23 cellular contexts compared by ENCODE assay signal in the genomic region with DNA sequence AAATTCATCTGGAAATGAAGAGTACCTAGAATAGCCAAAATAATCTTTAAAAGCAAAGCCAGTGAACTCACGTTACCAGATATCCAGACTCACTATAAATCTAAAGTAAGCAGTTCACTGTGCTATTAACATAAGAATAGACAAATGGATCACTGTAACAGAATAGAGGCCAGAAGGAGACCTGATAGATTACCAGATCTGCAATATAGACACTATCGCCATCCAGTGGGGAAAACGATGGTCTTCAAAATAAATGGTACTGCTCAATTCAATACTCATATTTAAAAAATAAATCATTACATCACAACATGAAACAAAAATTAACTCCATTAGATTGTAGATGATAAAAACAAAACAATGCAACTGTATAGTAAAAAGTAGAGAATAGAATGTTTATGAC.
A peak's percentile ranks its signal among the peaks of the same experiment; 100 is the strongest.
DNase-seq lines count a peak whose midpoint lies in the region; ATAC-seq and TF ChIP-seq lines count a peak whose summit lies in the region.
"Had no signal": no experiment of that assay in that cellular context is flagged by ENCODE, and none has a peak within 500 bp of the region (broad histone marks: within the 10 kb centered on the region; RNA-seq: fewer than 3 reads in every experiment).

No MANE protein-coding gene starts in this region.

- H3K9me2 ChIP-seq in GM23338 (ENCODE audit: insufficient read depth): no peaks in the 10 kb centered on the region

- H3K27ac Mint-ChIP-seq in GM23338 (no peak overlapping the region), neural crest cell (ENCODE audit: unreplicated experiment) (no peak overlapping the region)
- H3K27ac Mint-ChIP-seq: activated CD4-positive, alpha-beta memory T cell treated with anti-CD3 and anti-CD28 coated beads for 36 hours; naive thymus-derived CD4-positive, alpha-beta T cell had no signal

- H2AFZ ChIP-seq in GM23338: no peak overlapping the region

- H3K4me2 ChIP-seq in GM23338: no peak overlapping the region
- H3K4me2 ChIP-seq: BLaER1 treated with 17β-estradiol and CSF1 and Interleukin-3, amounts not matched to agents 10 nM and 100 nM had no signal

- no peaks in the 10 kb centered on the region for H4K20me1 ChIP-seq in GM23338 (replicated peaks; ENCODE audit: insufficient read depth)
- H4K20me1 ChIP-seq: BLaER1 treated with 17β-estradiol and CSF1 and Interleukin-3, amounts not matched to agents 10 nM and 100 nM had no signal

- TF ChIP-seq POLR2A in GM18505 (IDR thresholded peaks at IDR 0.05; ENCODE audit: borderline replicate concordance, extremely low read depth, insufficient read depth, insufficient read length) (no peak), body of pancreas (IDR thresholded peaks at IDR 0.05) (no peak)

- TF ChIP-seq CTCF in GM23338 (conservative IDR thresholded peaks at IDR 0.05; ENCODE audit: low read depth in 2 of 2): peak; percentile 46 to 58
- peak; percentile 22 for TF ChIP-seq CTCF in neural crest cell (conservative IDR thresholded peaks at IDR 0.05)
- no peak for TF ChIP-seq CTCF in left lung (IDR thresholded peaks at IDR 0.05)
- TF ChIP-seq CTCF in body of pancreas (IDR thresholded peaks at IDR 0.05): no peak

- intact Hi-C loops in left lung (cut with DNase I): no loop called here
- intact Hi-C loops in body of pancreas (cut with DNase I): no loop called here

- H3K4me3 ChIP-seq in GM23338: no peak overlapping the region
- H3K4me3 ChIP-seq in left lung: no peak overlapping the region
- H3K4me3 ChIP-seq in body of pancreas: no peak overlapping the region
- H3K4me3 ChIP-seq: BLaER1 treated with 17β-estradiol and CSF1 and Interleukin-3, amounts not matched to agents 10 nM and 100 nM; K562; psoas muscle; spleen; thoracic aorta had no signal

- ATAC-seq in GM23338: peak; percentile 35; the same call in 1 of the 3 replicates
- ATAC-seq in left lung: no peak
- no peak for ATAC-seq in GM18505 (IDR thresholded peaks at IDR 0.05; ENCODE audit: unreplicated experiment)
- ATAC-seq in body of pancreas: no peak
- ATAC-seq: activated T-cell treated with anti-CD3 and anti-CD28 coated beads, Interleukin-2, amount 50 U/mL, for 4 hours; HCT116; K562; naive thymus-derived CD4-positive, alpha-beta T cell; psoas muscle had no signal

- H3K36me3 ChIP-seq in GM23338 (ENCODE audit: insufficient read depth) (no peaks in the 10 kb centered on the region), left lung (no peaks in the 10 kb centered on the region), body of pancreas (replicated peaks in 1 of 2; ENCODE audit: insufficient read depth in 1 of 2, low read depth in 2 of 2) (no peaks in the 10 kb centered on the region)
- H3K36me3 ChIP-seq: BLaER1 treated with 17β-estradiol and CSF1 and Interleukin-3, amounts not matched to agents 10 nM and 100 nM; brain microvascular endothelial cell; spleen; thoracic aorta had no signal

- H3K27me3 Mint-ChIP-seq in GM23338 (ENCODE audit: insufficient read depth, low read depth, poor library complexity) (peaks cover 2% of the 10 kb centered on the region), neural crest cell (ENCODE audit: low read depth) (no peaks in the 10 kb centered on the region)
- H3K27me3 Mint-ChIP-seq: activated CD4-positive, alpha-beta memory T cell treated with anti-CD3 and anti-CD28 coated beads for 36 hours; naive thymus-derived CD4-positive, alpha-beta T cell had no signal

- no peaks in the 10 kb centered on the region for H3K36me3 Mint-ChIP-seq in GM23338 (ENCODE audit: low read depth)
- no peaks in the 10 kb centered on the region for H3K36me3 Mint-ChIP-seq in neural crest cell (ENCODE audit: low read depth)
- H3K36me3 Mint-ChIP-seq: activated CD4-positive, alpha-beta memory T cell treated with anti-CD3 and anti-CD28 coated beads for 36 hours; naive thymus-derived CD4-positive, alpha-beta T cell had no signal

- DNase-seq in GM23338 (ENCODE audit: low spot score): peak; percentile 45
- DNase-seq in NCI-H69 (lab: John Stamatoyannopoulos, UW): peak; percentile 54
- peak; percentile 18 for DNase-seq in astrocyte of the hippocampus (ENCODE audit: low read depth, low spot score)
- no peak for DNase-seq in neural crest cell (ENCODE audit: low read depth, low spot score)
- no peak for DNase-seq in left lung
- DNase-seq in body of pancreas: no peak
- DNase-seq: activated CD4-positive, alpha-beta memory T cell treated with anti-CD3 and anti-CD28 coated beads for 36 hours; activated naive CD4-positive, alpha-beta T cell treated with anti-CD3 and anti-CD28 coated beads, Interleukin-2, amount 50 U/mL, for 16 hours; activated T-cell treated with anti-CD3 and anti-CD28 coated beads, Interleukin-2, amount 50 U/mL, for 4 hours; brain microvascular endothelial cell; dermis blood vessel endothelial cell; DMS53; erythroblast; naive thymus-derived CD4-positive, alpha-beta T cell; NCI-H1417 treated with DMSO at 0.1 percent for 48 hours; NCI-H345; psoas muscle; spleen had no signal

- WGBS in body of pancreas, 2 donors: 25 to 35% methylated on average over 3 of the region's 3 CpGs

- no peak overlapping the region for H3K4me3 Mint-ChIP-seq in GM23338
- H3K4me3 Mint-ChIP-seq in neural crest cell: no peak overlapping the region
- H3K4me3 Mint-ChIP-seq: activated CD4-positive, alpha-beta memory T cell treated with anti-CD3 and anti-CD28 coated beads for 36 hours; activated T-cell treated with anti-CD3 and anti-CD28 coated beads, Interleukin-2, amount 50 U/mL, for 4 hours; naive thymus-derived CD4-positive, alpha-beta T cell had no signal

- H3K27me3 ChIP-seq in GM23338 (ENCODE audit: insufficient read depth) (no peaks in the 10 kb centered on the region), left lung (no peaks in the 10 kb centered on the region), body of pancreas (no peaks in the 10 kb centered on the region)
- H3K27me3 ChIP-seq: BLaER1 treated with 17β-estradiol and CSF1 and Interleukin-3, amounts not matched to agents 10 nM and 100 nM; brain microvascular endothelial cell; spleen had no signal

- H3K4me1 Mint-ChIP-seq in GM23338 (peaks cover 2% of the 10 kb centered on the region; the same call in 1 of the 3 replicates), neural crest cell (no peaks in the 10 kb centered on the region)
- H3K4me1 Mint-ChIP-seq: naive thymus-derived CD4-positive, alpha-beta T cell had no signal

- H3K9me3 ChIP-seq in left lung (no peaks in the 10 kb centered on the region), body of pancreas (no peaks in the 10 kb centered on the region)
- H3K9me3 ChIP-seq: BLaER1 treated with 17β-estradiol and CSF1 and Interleukin-3, amounts not matched to agents 10 nM and 100 nM; psoas muscle; spleen; thoracic aorta had no signal

- no peaks in the 10 kb centered on the region for H3K4me1 ChIP-seq in GM23338 (ENCODE audit: insufficient read depth)
- no peaks in the 10 kb centered on the region for H3K4me1 ChIP-seq in left lung
- H3K4me1 ChIP-seq in body of pancreas: no peaks in the 10 kb centered on the region
- H3K4me1 ChIP-seq: BLaER1 treated with 17β-estradiol and CSF1 and Interleukin-3, amounts not matched to agents 10 nM and 100 nM; psoas muscle; spleen had no signal

- H3K79me2 ChIP-seq in GM23338 (replicated peaks; ENCODE audit: insufficient read depth): no peaks in the 10 kb centered on the region

- H3K9me3 Mint-ChIP-seq in GM23338 (no peaks in the 10 kb centered on the region), neural crest cell (no peaks in the 10 kb centered on the region)

- no peak overlapping the region for H3K27ac ChIP-seq in GM23338 (ENCODE audit: low read depth)
- no peak overlapping the region for H3K27ac ChIP-seq in left lung
- no peak overlapping the region for H3K27ac ChIP-seq in body of pancreas
- H3K27ac ChIP-seq: BLaER1 treated with 17β-estradiol and CSF1 and Interleukin-3, amounts not matched to agents 10 nM and 100 nM; brain microvascular endothelial cell; psoas muscle; spleen; thoracic aorta had no signal

- no peaks in the 10 kb centered on the region for H3F3A ChIP-seq in GM23338 (replicated peaks; ENCODE audit: low read depth)

TF ChIP-seq in GM23338, 12 proteins besides CTCF, POLR2A, EP300 and RAD21:
- TF ChIP-seq CREB1 (CRISPR knock-in tag; IDR thresholded peaks at IDR 0.05; ENCODE audit: low read depth) (no peak), ZNF114 (CRISPR knock-in tag; IDR thresholded peaks at IDR 0.05) (no peak)

Comparison
In these comparisons a context has a peak if more than half of its experiments do, and no peak if none do; other contexts are left out.
1. DNase-seq: peak in GM23338 (single experiment), NCI-H69 (single experiment) and astrocyte of the hippocampus (single experiment); none in neural crest cell (single experiment), left lung (0 of 2) and body of pancreas (0 of 4).
2. CTCF ChIP-seq: peak in GM23338 (2 of 2) and neural crest cell (single experiment); none in left lung (0 of 2) and body of pancreas (0 of 7).